ENCODE assay signal across 8 cellular contexts in genomic region chr2:195018462-195018861, GRCh38.
"Had no signal": no experiment of that assay in that cellular context is flagged by ENCODE, and none has a peak within 500 bp of the region (broad histone marks: within the 10 kb centered on the region; RNA-seq: fewer than 3 reads in every experiment).

No MANE protein-coding gene starts in this region.

- H3K27ac ChIP-seq: HL-60 had no signal

- DNase-seq: H7, HFFc6, KG1 had no signal

- H3K4me3 ChIP-seq: GM23338, HAP-1, K562 had no signal

- ATAC-seq: HepG2, K562 had no signal

- H3K4me1 ChIP-seq: HAP-1 had no signal

- H3K36me3 ChIP-seq: HAP-1 had no signal
